8 cellular contexts compared by ENCODE assay signal in the genomic region with DNA sequence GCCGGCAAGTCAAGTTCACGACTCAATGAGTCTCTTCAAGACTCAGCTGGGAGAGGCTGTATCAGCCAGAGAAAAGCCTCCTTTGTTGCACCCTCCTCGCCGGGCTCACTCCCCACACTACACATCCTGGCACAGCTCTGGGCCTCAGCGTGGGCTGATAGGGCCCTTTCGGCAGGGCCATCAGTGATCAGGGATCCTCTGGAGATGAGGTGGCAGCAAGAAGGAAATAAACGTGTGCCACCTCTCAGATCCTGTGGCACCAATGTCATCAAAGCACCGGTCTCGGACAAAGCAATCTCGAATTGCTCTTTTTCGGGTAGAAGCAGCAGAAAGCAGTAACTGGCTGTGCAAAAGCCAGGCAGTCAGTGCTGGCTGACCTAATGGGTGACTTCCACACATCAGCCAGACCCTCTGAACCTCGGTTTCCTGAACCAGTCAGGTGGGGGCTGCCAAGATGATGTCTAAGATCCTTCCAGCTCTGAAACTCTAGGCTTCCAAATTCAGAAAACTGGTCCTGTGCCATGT. TPM values are rescaled to one million over a fixed set of nuclear protein-coding genes. Genes with fewer than 3 reads are reported as not detected.
DNase-seq lines count a peak whose midpoint lies in the region; ATAC-seq and TF ChIP-seq lines count a peak whose summit lies in the region.

No MANE protein-coding gene starts in this region.

- ATAC-seq in CD4-positive, CD25-positive, alpha-beta regulatory T cell (ENCODE audit: low read depth in 2 of 2): no peak
- no peak for ATAC-seq in HG03108 (IDR thresholded peaks at IDR 0.05; ENCODE audit: unreplicated experiment)
- ATAC-seq in HG02678 (IDR thresholded peaks at IDR 0.05; ENCODE audit: unreplicated experiment): no peak

- peaks cover 2 to 74% (median 46%) of the 10 kb centered on the region in 4 donors for H3K4me1 Mint-ChIP-seq in CD4-positive, CD25-positive, alpha-beta regulatory T cell
- H3K4me1 Mint-ChIP-seq in endothelial cell (ENCODE audit: unreplicated experiment): peaks cover 20% of the 10 kb centered on the region

- POLR2A ChIA-PET in RWPE1 (lab: Yijun Ruan, JAX; ENCODE audit: low non-redundant PET): interaction anchor here (1.3 to 2.5 kb wide), 3 partner anchors 20 to 29 kb away, joined by 4 to 7 read pairs (median 6); no protein-coding TSS in a partner anchor

- H3K4me2 ChIP-seq in osteoblast (ENCODE audit: insufficient read depth, low read length): peak overlapping the region; percentile 94

- H3K4me3 Mint-ChIP-seq in CD4-positive, CD25-positive, alpha-beta regulatory T cell: peak overlapping the region; percentile 96 to 100 (median 100)
- peak overlapping the region; percentile 97 for H3K4me3 Mint-ChIP-seq in endothelial cell (ENCODE audit: unreplicated experiment)

- no peaks in the 10 kb centered on the region for H3K27me3 ChIP-seq in CD4-positive, CD25-positive, alpha-beta regulatory T cell (ENCODE audit: control insufficient read depth, insufficient read depth, low read length)
- no peaks in the 10 kb centered on the region for H3K27me3 ChIP-seq in osteoblast (ENCODE audit: insufficient read depth, low read length)

- H3K79me2 ChIP-seq in osteoblast (ENCODE audit: insufficient read depth, low read length): peaks cover 64% of the 10 kb centered on the region

- H3K9me3 Mint-ChIP-seq in CD4-positive, CD25-positive, alpha-beta regulatory T cell: peaks cover 0 to 3% (median 0%) of the 10 kb centered on the region in 7 donors
- no peaks in the 10 kb centered on the region for H3K9me3 Mint-ChIP-seq in endothelial cell (ENCODE audit: unreplicated experiment)

- H3K36me3 ChIP-seq in CD4-positive, CD25-positive, alpha-beta regulatory T cell (ENCODE audit: control insufficient read depth, insufficient read depth, low read length): peaks cover 39% of the 10 kb centered on the region
- peaks cover 27% of the 10 kb centered on the region for H3K36me3 ChIP-seq in osteoblast (ENCODE audit: insufficient read depth, low read length)

- CTCF ChIA-PET in RWPE1 (lab: Yijun Ruan, JAX): interaction anchor here (0.8 to 1.3 kb wide), 3 partner anchors 12 to 136 kb away, joined by 3 read pairs; no protein-coding TSS in a partner anchor

- peaks cover 54% of the 10 kb centered on the region for H4K20me1 ChIP-seq in osteoblast (ENCODE audit: insufficient read depth, low read length)

- H2AFZ ChIP-seq in osteoblast (ENCODE audit: low read length): no peak overlapping the region

- H3K4me1 ChIP-seq in CD4-positive, CD25-positive, alpha-beta regulatory T cell (ENCODE audit: control insufficient read depth, insufficient read depth, low read length, poor library complexity, severe bottlenecking): peaks cover 86% of the 10 kb centered on the region
- H3K4me1 ChIP-seq in osteoblast (ENCODE audit: insufficient read depth, low read length): peaks cover 37% of the 10 kb centered on the region

- H3K36me3 Mint-ChIP-seq in CD4-positive, CD25-positive, alpha-beta regulatory T cell: peaks cover 46% of the 10 kb centered on the region
- peaks cover 19% of the 10 kb centered on the region for H3K36me3 Mint-ChIP-seq in endothelial cell (ENCODE audit: low read depth, unreplicated experiment)

- no peaks in the 10 kb centered on the region for H3K9me3 ChIP-seq in CD4-positive, CD25-positive, alpha-beta regulatory T cell (ENCODE audit: control insufficient read depth in 2 of 2, low read length in 2 of 2)
- no peaks in the 10 kb centered on the region for H3K9me3 ChIP-seq in osteoblast (ENCODE audit: low read depth, low read length)

- H3K27me3 Mint-ChIP-seq in CD4-positive, CD25-positive, alpha-beta regulatory T cell: no peaks in the 10 kb centered on the region
- peaks cover 15% of the 10 kb centered on the region for H3K27me3 Mint-ChIP-seq in endothelial cell (ENCODE audit: unreplicated experiment)

- H3K27ac Mint-ChIP-seq in CD4-positive, CD25-positive, alpha-beta regulatory T cell: peak overlapping the region; percentile 91 to 96 (median 92)
- no peak overlapping the region for H3K27ac Mint-ChIP-seq in endothelial cell (ENCODE audit: unreplicated experiment)

- peak overlapping the region; percentile 78 for H3K27ac ChIP-seq in CD4-positive, CD25-positive, alpha-beta regulatory T cell (ENCODE audit: insufficient read depth, low read length, poor library complexity, severe bottlenecking)
- peak overlapping the region; percentile 86 for H3K27ac ChIP-seq in RWPE1
- H3K27ac ChIP-seq in osteoblast (ENCODE audit: low read depth, low read length): peak overlapping the region; percentile 83

- TF ChIP-seq CTCF in RWPE1 (conservative IDR thresholded peaks at IDR 0.05; ENCODE audit: low read depth) (no peak), endothelial cell (IDR thresholded peaks at IDR 0.05; ENCODE audit: unreplicated experiment) (no peak), osteoblast (IDR thresholded peaks at IDR 0.05; ENCODE audit: extremely low read depth, low read depth, low read length) (no peak)

- DNase-seq in CD4-positive, CD25-positive, alpha-beta regulatory T cell: peak in 1 of 3 donors; percentile 56
- no peak for DNase-seq in RWPE1 (ENCODE audit: low spot score)
- no peak for DNase-seq in endothelial cell (ENCODE audit: low spot score)
- no peak for DNase-seq in osteoblast (ENCODE audit: insufficient read length, low spot score, missing footprints)
- no peak for DNase-seq in cerebellum (ENCODE audit: low spot score)
- no peak for DNase-seq in effector CD8-positive, alpha-beta T cell (lab: John Stamatoyannopoulos, UW)

- H3K4me3 ChIP-seq in CD4-positive, CD25-positive, alpha-beta regulatory T cell (ENCODE audit: low read depth, low read length): peak overlapping the region; percentile 94
- H3K4me3 ChIP-seq in osteoblast (ENCODE audit: insufficient read depth, low read length): peak overlapping the region; percentile 90

RNA-seq across cellular contexts. Expression of gene EHD1, which starts 2.1 kb away (rescaled TPM):
- 201 TPM for total RNA-seq in CD4-positive, CD25-positive, alpha-beta regulatory T cell
- polyA plus RNA-seq in CD4-positive, CD25-positive, alpha-beta regulatory T cell: 100 to 1,000 TPM; 180 to 223 (median 183) TPM
- total RNA-seq in endothelial cell (ENCODE audit: unreplicated experiment): 84.0 TPM
- 51.3 and 51.4 TPM in 2 replicates for total RNA-seq in osteoblast
- 34.0 TPM for total RNA-seq in cerebellum

RNA-seq across cellular contexts. Expression of gene CDC42BPG, which starts 31.8 kb away (rescaled TPM):
- total RNA-seq in CD4-positive, CD25-positive, alpha-beta regulatory T cell: 11.6 TPM
- under 1 TPM in 2 of 4 donors, not detected in 2; 0.11 to 0.13 TPM for polyA plus RNA-seq in CD4-positive, CD25-positive, alpha-beta regulatory T cell
- total RNA-seq in endothelial cell (ENCODE audit: unreplicated experiment) (4.1 TPM), osteoblast (under 0.01 and 0.29 TPM in 2 replicates), cerebellum (1.4 TPM)

RNA-seq across cellular contexts. Expression of gene ATG2A, which starts 40.7 kb away (rescaled TPM):
- total RNA-seq in CD4-positive, CD25-positive, alpha-beta regulatory T cell: 234 TPM
- 1 to 10 TPM; 5.8 to 8.0 (median 6.4) TPM for polyA plus RNA-seq in CD4-positive, CD25-positive, alpha-beta regulatory T cell
- total RNA-seq in endothelial cell (ENCODE audit: unreplicated experiment) (22.4 TPM), osteoblast (20.0 and 25.7 TPM in 2 replicates), cerebellum (9.6 TPM)

RNA-seq across cellular contexts. Expression of gene PPP2R5B, which starts 48.2 kb away (rescaled TPM):
- total RNA-seq in CD4-positive, CD25-positive, alpha-beta regulatory T cell: 34.5 TPM
- 1 to 10 TPM; 3.6 to 4.9 (median 3.8) TPM for polyA plus RNA-seq in CD4-positive, CD25-positive, alpha-beta regulatory T cell
- total RNA-seq in endothelial cell (ENCODE audit: unreplicated experiment) (13.3 TPM), osteoblast (6.2 and 6.8 TPM in 2 replicates), cerebellum (18.2 TPM)

RNA-seq across cellular contexts. Expression of gene GPHA2, which starts 59.4 kb away (rescaled TPM):
- not detected for total RNA-seq in CD4-positive, CD25-positive, alpha-beta regulatory T cell
- polyA plus RNA-seq in CD4-positive, CD25-positive, alpha-beta regulatory T cell: not detected
- total RNA-seq in endothelial cell (ENCODE audit: unreplicated experiment) (not detected), osteoblast (not detected in 2 replicates), cerebellum (not detected)
